Comparison of ENCODE assay signal across 1 cellular context in the genomic region with DNA sequence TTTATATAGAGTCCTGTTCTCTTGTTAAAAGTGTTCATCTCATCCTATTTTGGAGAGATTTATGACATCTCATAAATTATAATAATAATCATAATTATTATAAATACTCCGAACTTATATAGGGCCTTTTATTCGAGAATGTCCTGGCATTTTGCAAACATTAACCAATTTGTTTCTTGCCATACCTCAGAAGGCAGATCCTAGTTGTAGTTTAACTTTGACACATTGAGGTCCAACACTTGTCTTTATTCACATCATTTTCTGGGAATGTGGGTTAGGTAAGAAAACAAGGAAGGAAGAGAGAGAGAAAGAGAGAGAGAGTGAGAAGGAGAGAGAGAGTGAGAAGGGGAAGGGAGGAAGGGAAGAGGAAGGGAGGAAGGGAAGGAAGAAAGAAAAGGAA. TPM values are rescaled to one million over a fixed set of nuclear protein-coding genes. Genes with fewer than 3 reads are reported as not detected.
"Had no signal": no experiment of that assay in that cellular context is flagged by ENCODE, and none has a peak within 500 bp of the region (broad histone marks: within the 10 kb centered on the region; RNA-seq: fewer than 3 reads in every experiment).

LYG1 (minus strand) TSS at position 101 of the 400 bp plus-strand sequence. CDS start 5,527 bp downstream, outside the sequence.

RNA-seq across cellular contexts. Expression of gene LYG1, which starts in this region (rescaled TPM):
- total RNA-seq: vagina had no signal
